In genomic region chr9:121598167-121599000, GRCh38 we compare ENCODE assay signal across 9 cellular contexts. TPM values are rescaled to one million over a fixed set of nuclear protein-coding genes. Genes with fewer than 3 reads are reported as not detected.
DNase-seq lines count a peak whose midpoint lies in the region; TF ChIP-seq lines count a peak whose summit lies in the region.
"Had no signal": no experiment of that assay in that cellular context is flagged by ENCODE, and none has a peak within 500 bp of the region (broad histone marks: within the 10 kb centered on the region; RNA-seq: fewer than 3 reads in every experiment).

No MANE protein-coding gene starts in this region.

- H3K4me3 Mint-ChIP-seq in MCF 10A (ENCODE audit: unreplicated experiment), result peak overlapping the region; percentile 57
- peak overlapping the region in 1 of 5 donors; percentile 5 for H3K4me3 Mint-ChIP-seq in immature natural killer cell

- DNase-seq in H7, result peak; percentile 91
- DNase-seq in MCF 10A (ENCODE audit: unreplicated experiment), result no peak
- no peak for DNase-seq in activated CD4-positive, CD25-positive, alpha-beta regulatory T cell treated with anti-CD3 and anti-CD28 coated beads, Interleukin-2, amount 50 U/mL, for 72 hours
- DNase-seq in activated naive CD4-positive, alpha-beta T cell treated with Interleukin-2 at 50 U/mL for 16 hours, result no peak
- no peak for DNase-seq in immature natural killer cell
- no peak for DNase-seq in stimulated activated CD4-positive, alpha-beta T cell treated with anti-CD3 and anti-CD28 coated beads, Interleukin-2, amount 100 ng/mL, for 48 hours
- DNase-seq: stimulated activated CD4-positive, alpha-beta T cell treated with anti-CD3 and anti-CD28 coated beads, Interleukin-4, amount 100 ng/mL, for 4 hours had no signal

- H3K4me3 ChIP-seq in H7 (ENCODE audit: insufficient read depth, low read depth, low read length), result peak overlapping the region; percentile 84
- peak overlapping the region; percentile 78 for H3K4me3 ChIP-seq in iPS-18a (ENCODE audit: low read length)
- H3K4me3 ChIP-seq in skeletal muscle satellite cell (ENCODE audit: low read length), result peak overlapping the region; percentile 67

- intact Hi-C loops in MCF 10A (cut with micrococcal nuclease), result no loop called here

- CTCF ChIA-PET in MCF 10A (lab: Yijun Ruan, JAX), result interaction anchor here (0.6 to 2.7 kb wide), 7 partner anchors 13 to 668 kb away, joined by 3 to 8 read pairs (median 3); no protein-coding TSS in a partner anchor

- H3K36me3 ChIP-seq in H7 (replicated peaks; ENCODE audit: control insufficient read depth, insufficient read depth, low read length), result no peaks in the 10 kb centered on the region
- no peaks in the 10 kb centered on the region for H3K36me3 ChIP-seq in iPS-18a (ENCODE audit: control insufficient read depth, low read depth, low read length)
- no peaks in the 10 kb centered on the region for H3K36me3 ChIP-seq in skeletal muscle satellite cell (ENCODE audit: insufficient read depth, low read length)

- POLR2A ChIA-PET in MCF 10A (lab: Yijun Ruan, JAX), result interaction anchor here (0.7 to 2.2 kb wide), 2 partner anchors 11 to 161 kb away, joined by 4 to 17 read pairs; no protein-coding TSS in a partner anchor

- no TSS peak for BruUV-seq in MCF 10A (replicated peaks; lab: Mats Ljungman, UMichigan)

- peaks cover 6% of the 10 kb centered on the region for H3K9me3 Mint-ChIP-seq in MCF 10A (ENCODE audit: unreplicated experiment)
- H3K9me3 Mint-ChIP-seq in immature natural killer cell, result peaks cover 0 to 2% (median 0%) of the 10 kb centered on the region in 6 donors

- H3K9ac ChIP-seq in iPS-18a (ENCODE audit: low read length) (peak overlapping the region; percentile 32), skeletal muscle satellite cell (ENCODE audit: low read depth, low read length) (no peak overlapping the region)

- H3K27me3 Mint-ChIP-seq in MCF 10A (ENCODE audit: insufficient read depth, unreplicated experiment), result peaks cover 11% of the 10 kb centered on the region
- H3K27me3 Mint-ChIP-seq in immature natural killer cell (ENCODE audit: low read depth in 3 of 3), result peaks cover 15 to 16% (median 15%) of the 10 kb centered on the region in 3 donors

- no peaks in the 10 kb centered on the region for H3K36me3 Mint-ChIP-seq in MCF 10A (ENCODE audit: insufficient read depth, unreplicated experiment)
- H3K36me3 Mint-ChIP-seq in immature natural killer cell, result peaks cover 0 to 3% (median 0%) of the 10 kb centered on the region in 3 donors

- no peak overlapping the region for H3K27ac Mint-ChIP-seq in MCF 10A (ENCODE audit: low read depth, unreplicated experiment)
- H3K27ac Mint-ChIP-seq in immature natural killer cell, result no peak overlapping the region

- H3K27me3 ChIP-seq in H7 (ENCODE audit: control insufficient read depth, insufficient read depth, low read length) (peaks cover 15% of the 10 kb centered on the region), iPS-18a (ENCODE audit: control insufficient read depth, insufficient read depth, low read length) (peaks cover 27% of the 10 kb centered on the region), skeletal muscle satellite cell (ENCODE audit: control insufficient read depth, insufficient read depth, low read length) (peaks cover 38% of the 10 kb centered on the region)

- H3K9me3 ChIP-seq in iPS-18a (ENCODE audit: control insufficient read depth, low read depth, low read length), result peaks cover 6% of the 10 kb centered on the region
- H3K9me3 ChIP-seq in skeletal muscle satellite cell (replicated peaks; ENCODE audit: low read length), result no peaks in the 10 kb centered on the region

- peak overlapping the region; percentile 83 for H3K4me2 ChIP-seq in skeletal muscle satellite cell (ENCODE audit: low read length)

- H3K27ac ChIP-seq in iPS-18a (ENCODE audit: low read length), result no peak overlapping the region

- H3K4me1 ChIP-seq in iPS-18a (ENCODE audit: control insufficient read depth, low read depth, low read length), result peaks cover 13% of the 10 kb centered on the region
- H3K4me1 ChIP-seq in skeletal muscle satellite cell (ENCODE audit: control insufficient read depth, insufficient read depth, low read length), result peaks cover 21% of the 10 kb centered on the region

- no peak for TF ChIP-seq CTCF in MCF 10A (IDR thresholded peaks at IDR 0.05; ENCODE audit: unreplicated experiment)

- peaks cover 11% of the 10 kb centered on the region for H3K4me1 Mint-ChIP-seq in MCF 10A (ENCODE audit: insufficient read depth, unreplicated experiment)
- H3K4me1 Mint-ChIP-seq in immature natural killer cell, result no peaks in the 10 kb centered on the region

RNA-seq across cellular contexts. Expression of gene DAB2IP, which starts 53.0 kb away (rescaled TPM):
- 24.1 and 34.6 TPM in 2 replicates for total RNA-seq in H7 (2014; rRNA removed; shearing (Covaris generic))
- 15.5 and 17.0 TPM in 2 replicates for total RNA-seq in MCF 10A (2022)
- total RNA-seq in skeletal muscle satellite cell (2012; rRNA removed), result 1.5 and 2.0 TPM in 2 replicates
- 1 to 10 TPM in 1 of 3 donors, under 1 TPM in 1, not detected in 1; 0.06 to 1.1 TPM for polyA plus RNA-seq in immature natural killer cell
